ENCODE assay signal across 23 cellular contexts in the genomic region with DNA sequence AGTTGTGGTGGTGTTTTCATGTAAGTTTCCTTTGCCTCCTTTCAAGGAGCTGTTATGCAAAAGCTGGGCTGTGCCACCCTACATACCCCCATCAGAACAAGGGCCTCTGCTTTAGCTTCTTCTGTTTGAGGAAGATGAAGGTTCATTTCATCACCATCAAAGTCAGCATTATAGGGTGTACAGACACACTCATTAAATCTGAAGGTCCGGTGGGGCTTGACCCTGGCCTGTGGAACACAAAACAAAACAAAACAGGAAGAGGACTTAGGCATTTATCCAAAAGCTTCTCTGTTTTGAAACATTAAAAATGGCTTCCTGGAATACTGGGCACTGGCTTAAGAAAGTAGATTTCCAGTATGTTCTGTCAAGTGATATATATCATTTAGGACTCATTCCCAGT.
"Had no signal": no experiment of that assay in that cellular context is flagged by ENCODE, and none has a peak within 500 bp of the region (broad histone marks: within the 10 kb centered on the region; RNA-seq: fewer than 3 reads in every experiment).

No MANE protein-coding gene starts in this region.

- FAIRE-seq: urothelium cell line had no signal

- H2AFZ ChIP-seq: hepatocyte, parathyroid adenoma had no signal

- H3K9ac ChIP-seq: parathyroid adenoma had no signal

- ATAC-seq: heart right ventricle; left ventricle myocardium superior; lower lobe of right lung; naive thymus-derived CD8-positive, alpha-beta T cell; sciatic nerve; stimulated activated effector memory CD8-positive, alpha-beta T cell treated with anti-CD3 and anti-CD28 coated beads, Interleukin-12 subunit alpha, Interleukin-12 subunit beta, amount 100 ng/mL, for 72 hours; upper lobe of right lung had no signal

- H3K27ac ChIP-seq: heart right ventricle, hepatocyte, lower lobe of right lung, parathyroid adenoma, right atrium auricular region, skin epidermis, suprapubic skin, thoracic aorta, tibial artery had no signal

- H3K4me3 ChIP-seq: heart right ventricle, hepatocyte, lower lobe of right lung, right atrium auricular region, skin epidermis, suprapubic skin, thoracic aorta, tibial artery, upper lobe of right lung had no signal

- H3K9me3 ChIP-seq: heart right ventricle, lower lobe of right lung, right atrium auricular region, suprapubic skin, thoracic aorta, tibial artery, upper lobe of right lung had no signal

- H3K4me1 ChIP-seq: heart right ventricle, lower lobe of right lung, parathyroid adenoma, right atrium auricular region, suprapubic skin, tibial artery, upper lobe of right lung had no signal

- DNase-seq: heart right ventricle; islet precursor cell; left ventricle myocardium superior; lower lobe of right lung; mammary epithelial cell; mesenchymal stem cell; naive thymus-derived CD8-positive, alpha-beta T cell; nucleus accumbens; stimulated activated CD4-positive, alpha-beta T cell treated with anti-CD3 and anti-CD28 coated beads, Interleukin-12 subunit alpha, Interleukin-12 subunit beta, amount 100 ng/mL, for 4 hours; stimulated activated CD4-positive, alpha-beta T cell treated with anti-CD3 and anti-CD28 coated beads, Interleukin-4, amount 100 ng/mL, for 24 hours; stimulated activated naive CD4-positive, alpha-beta T cell; tibial artery; trophoblast cell; upper lobe of right lung had no signal

- H3K79me2 ChIP-seq: hepatocyte, parathyroid adenoma had no signal

- H3K4me2 ChIP-seq: hepatocyte had no signal

- H3K27me3 ChIP-seq: heart right ventricle, hepatocyte, right atrium auricular region, suprapubic skin, tibial artery, upper lobe of right lung had no signal
